ENCODE assay signal across 8 cellular contexts in genomic region chr1:109643385-109644230, GRCh38. TPM values are rescaled to one million over a fixed set of nuclear protein-coding genes. Genes with fewer than 3 reads are reported as not detected.
A peak's percentile ranks its signal among the peaks of the same experiment; 100 is the strongest.
DNase-seq lines count a peak whose midpoint lies in the region; ATAC-seq, FAIRE-seq and TF ChIP-seq lines count a peak whose summit lies in the region.

No MANE protein-coding gene starts in this region.

- no peaks in the 10 kb centered on the region; a peak in 2 of 7 replicates for H3K27me3 ChIP-seq in H1 (replicated peaks in 1 of 4; ENCODE audit: control insufficient read depth in 3 of 4, extremely low read depth in 1 of 4, insufficient read depth in 3 of 4, low read length in 3 of 4)
- no peaks in the 10 kb centered on the region for H3K27me3 ChIP-seq in mucosa of stomach (ENCODE audit: control insufficient read depth, insufficient read depth, low read length)

- no peak overlapping the region for H3K14ac ChIP-seq in H1 (ENCODE audit: insufficient read length)

- H3K4me3 ChIP-seq in H1 (ENCODE audit: extremely low read depth in 1 of 4, insufficient read depth in 2 of 4, low read depth in 3 of 4, low read length in 4 of 4): no peak overlapping the region
- no peak overlapping the region for H3K4me3 ChIP-seq in mucosa of stomach (ENCODE audit: low read length)

- H3K56ac ChIP-seq in H1 (replicated peaks; ENCODE audit: insufficient read length, low read depth, low read length): no peak overlapping the region

- no peaks in the 10 kb centered on the region for H3K79me1 ChIP-seq in H1 (ENCODE audit: low read depth, low read length)

- no peak overlapping the region for H3K4ac ChIP-seq in H1 (replicated peaks; ENCODE audit: insufficient read length, low read depth, low read length)

- H3K23me2 ChIP-seq in H1 (ENCODE audit: low read depth, low read length): no peaks in the 10 kb centered on the region

- peak; percentile 83 for DNase-seq in AG20443 (ENCODE audit: low spot score)
- DNase-seq in NCI-H82 (lab: John Stamatoyannopoulos, UW): peak; percentile 88
- peak; percentile 94 for DNase-seq in activated CD8-positive, alpha-beta T cell treated with anti-CD3 and anti-CD28 coated beads for 36 hours
- peak; percentile 74 to 99 for DNase-seq in H1 (ENCODE audit: low read depth in 1 of 2, low spot score in 2 of 2)
- DNase-seq in stimulated activated CD8-positive, alpha-beta memory T cell treated with anti-CD3 and anti-CD28 coated beads, Interleukin-7, amount 100 ng/mL, for 4 hours (ENCODE audit: low read depth in 2 of 2): peak; percentile 73 to 75

- no peak overlapping the region; the same call in 1 of the 2 replicates for H3K18ac ChIP-seq in H1 (ENCODE audit: extremely low read depth, low read length)

- CTCF ChIA-PET in activated CD8-positive, alpha-beta T cell treated with anti-CD3 and anti-CD28 coated beads for 36 hours (lab: Charles Lee): interaction anchor here (0.7 to 18.5 kb wide), 18 partner anchors 8 to 338 kb away, joined by 3 to 294 read pairs (median 5); partner anchors contain the start of genes AHCYL1, GPR61 and GSTM4
- CTCF ChIA-PET in H1 (lab: Charles Lee; ENCODE audit: partially characterized antibody): interaction anchor here (0.6 to 10.7 kb wide), 31 partner anchors 10 to 364 kb away, joined by 3 to 293 read pairs (median 3); partner anchors contain the start of genes AHCYL1, EPS8L3, GSTM1 and GSTM4

- 0 out of 3 replicates have a peak, but pooled peaks of 1 of the 2 experiments have one; percentile 12 for TF ChIP-seq EP300 in H1 (IDR thresholded peaks at IDR 0.05; ENCODE audit: borderline replicate concordance in 1 of 2, low read depth in 2 of 2, low read length in 2 of 2)

- H3K4me3 Mint-ChIP-seq in activated CD8-positive, alpha-beta T cell treated with anti-CD3 and anti-CD28 coated beads for 36 hours: no peak overlapping the region

- H4K8ac ChIP-seq in H1 (ENCODE audit: extremely low read depth, insufficient read depth, low read length): peak overlapping the region; percentile 22

- H4K91ac ChIP-seq in H1 (replicated peaks; ENCODE audit: insufficient read length, low read length): no peak overlapping the region

- no peak overlapping the region for H2BK120ac ChIP-seq in H1 (replicated peaks; ENCODE audit: low read depth, low read length)

- intact Hi-C loops in activated CD8-positive, alpha-beta T cell treated with anti-CD3 and anti-CD28 coated beads for 36 hours (cut with micrococcal nuclease): loop anchor here (1.0 to 5.0 kb wide), 3 partner anchors 96 to 339 kb away; partner anchors contain the start of genes AHCYL1 and GNAI3

- H3K4me1 Mint-ChIP-seq in activated CD8-positive, alpha-beta T cell treated with anti-CD3 and anti-CD28 coated beads for 36 hours (ENCODE audit: low read depth): peaks cover 7% of the 10 kb centered on the region

- peak; percentile 88 for TF ChIP-seq CTCF in activated CD8-positive, alpha-beta T cell treated with anti-CD3 and anti-CD28 coated beads for 36 hours (IDR thresholded peaks at IDR 0.05)
- TF ChIP-seq CTCF in H1 (IDR thresholded peaks at IDR 0.05; ENCODE audit: control extremely low read depth in 1 of 3, insufficient read depth in 1 of 3, low read depth in 1 of 3, low read length in 3 of 3): peak; percentile 83 to 98 (median 92)

- no peaks in the 10 kb centered on the region for H3K79me2 ChIP-seq in H1 (ENCODE audit: control insufficient read depth in 1 of 2, insufficient read depth in 2 of 2, low read length in 2 of 2)

- H3K9me3 Mint-ChIP-seq in activated CD8-positive, alpha-beta T cell treated with anti-CD3 and anti-CD28 coated beads for 36 hours: no peaks in the 10 kb centered on the region

- peaks cover 1% of the 10 kb centered on the region for H3K27me3 Mint-ChIP-seq in activated CD8-positive, alpha-beta T cell treated with anti-CD3 and anti-CD28 coated beads for 36 hours

- POLR2A ChIA-PET in activated CD8-positive, alpha-beta T cell treated with anti-CD3 and anti-CD28 coated beads for 36 hours (lab: Charles Lee): interaction anchor here (1.1 kb wide), 1 partner anchor 130 kb away, joined by 3 read pairs; no protein-coding TSS in a partner anchor
- POLR2A ChIA-PET in H1 (lab: Charles Lee; ENCODE audit: partially characterized antibody): interaction anchor here (0.6 to 1.0 kb wide), 6 partner anchors 8 to 342 kb away, joined by 3 to 6 read pairs (median 4); partner anchors contain the start of genes GSTM1 and GSTM4

- no peak overlapping the region for H2BK15ac ChIP-seq in H1 (ENCODE audit: low read length)

- peak overlapping the region; percentile 60; the same call in 1 of the 2 replicates for H2AFZ ChIP-seq in H1 (ENCODE audit: low read length)

- H2BK12ac ChIP-seq in H1 (ENCODE audit: low read depth, low read length): no peak overlapping the region

- H4K20me1 ChIP-seq in H1 (replicated peaks in 1 of 2; ENCODE audit: control insufficient read depth in 1 of 2, insufficient read depth in 2 of 2, low read length in 2 of 2): no peaks in the 10 kb centered on the region

- no peaks in the 10 kb centered on the region for H3K36me3 ChIP-seq in H1 (ENCODE audit: control insufficient read depth in 2 of 4, insufficient read depth in 4 of 4, low read length in 3 of 4)
- no peaks in the 10 kb centered on the region for H3K36me3 ChIP-seq in mucosa of stomach (ENCODE audit: control insufficient read depth, insufficient read depth, low read length)

- H3K27ac ChIP-seq in H1 (ENCODE audit: low read depth, low read length): no peak overlapping the region

- TF ChIP-seq POLR2A in H1 (IDR thresholded peaks at IDR 0.05; ENCODE audit: control extremely low read depth in 1 of 2, low read depth in 2 of 2, low read length in 2 of 2): no peak

- 0 out of 2 replicates have a peak overlapping the region, but pooled peaks have one; percentile 18 for H2BK5ac ChIP-seq in H1 (ENCODE audit: low read depth, low read length)

- H3K23ac ChIP-seq in H1 (ENCODE audit: insufficient read length): no peak overlapping the region

- no peak for FAIRE-seq in H1 (lab: Jason Lieb, UNC)

- H3K4me1 ChIP-seq in H1 (replicated peaks in 1 of 4; ENCODE audit: control insufficient read depth in 3 of 4, insufficient read depth in 4 of 4, low read length in 3 of 4) (no peaks in the 10 kb centered on the region; a peak in 1 of 7 replicates), mucosa of stomach (ENCODE audit: control insufficient read depth, insufficient read depth, low read length) (peaks cover 31% of the 10 kb centered on the region)

- H3K27ac Mint-ChIP-seq in activated CD8-positive, alpha-beta T cell treated with anti-CD3 and anti-CD28 coated beads for 36 hours: no peak overlapping the region

- no peak overlapping the region for H4K5ac ChIP-seq in H1 (ENCODE audit: insufficient read length, low read depth, low read length)

- H2AK5ac ChIP-seq in H1 (ENCODE audit: low read depth, low read length): no peak overlapping the region

- H3K36me3 Mint-ChIP-seq in activated CD8-positive, alpha-beta T cell treated with anti-CD3 and anti-CD28 coated beads for 36 hours (ENCODE audit: low read depth): no peaks in the 10 kb centered on the region

- 45% methylated on average over 30 of the region's 32 CpGs; no CpG with 5 or more reads in 1 of the 2 experiments for WGBS in H1 (ENCODE audit: extremely low coverage in 1 of 2, insufficient coverage in 1 of 2, insufficient read length in 1 of 2, insufficient replicate concordance in 2 of 2, low coverage in 1 of 2, low lambda C conversion rate in 2 of 2, missing lambda C conversion rate in 1 of 2), 2 experiments

- no peak overlapping the region for H2BK20ac ChIP-seq in H1 (ENCODE audit: low read length)

- H3K9ac ChIP-seq in H1 (replicated peaks in 1 of 4; ENCODE audit: extremely low read depth in 1 of 4, low read depth in 3 of 4, low read length in 3 of 4): no peak overlapping the region
- H3K9ac ChIP-seq in mucosa of stomach (ENCODE audit: low read length): peak overlapping the region; percentile 16

- peak; percentile 89 to 92 for TF ChIP-seq RAD21 in H1 (IDR thresholded peaks at IDR 0.05 in 1 of 2, conservative IDR thresholded peaks at IDR 0.05 in 1 of 2; ENCODE audit: low read depth in 2 of 2, low read length in 2 of 2)

- no peaks in the 10 kb centered on the region for H3K9me3 ChIP-seq in H1 (ENCODE audit: insufficient read depth in 2 of 2, low read depth in 1 of 2, low read length in 1 of 2)
- H3K9me3 ChIP-seq in mucosa of stomach (ENCODE audit: control insufficient read depth, low read length): no peaks in the 10 kb centered on the region

- ATAC-seq in GM19035 (IDR thresholded peaks at IDR 0.05; ENCODE audit: unreplicated experiment) (peak; percentile 83), HG03175 (IDR thresholded peaks at IDR 0.05; ENCODE audit: unreplicated experiment) (peak; percentile 94)
- peak; percentile 95 for ATAC-seq in activated CD8-positive, alpha-beta T cell treated with anti-CD3 and anti-CD28 coated beads for 36 hours

- H3K4me2 ChIP-seq in H1 (ENCODE audit: insufficient read depth in 1 of 2, low read depth in 2 of 2, low read length in 2 of 2): peak overlapping the region in 1 of 2 experiments; percentile 44; a peak in 1 of 4 replicates

RNA-seq across cellular contexts. Expression of gene GSTM4, which starts 12.3 kb away (rescaled TPM):
- 10 to 100 TPM in 1 of 2 experiments, 1 to 10 TPM in 1; 8.3 to 10.5 TPM for total RNA-seq in activated CD8-positive, alpha-beta T cell treated with anti-CD3 and anti-CD28 coated beads for 36 hours
- 11.3 and 18.7 TPM in 2 replicates for total RNA-seq in H1 (2021; fragmentation: NEBNext Ultra II Directional; extraction: Animal tissue kit (Norgen Biotek cat#: 25700))
- polyA plus RNA-seq in H1 (2011; rRNA removed): 24.0 and 31.4 TPM in 2 replicates
- polyA plus RNA-seq in H1 (2011; cell fraction: cytosol; rRNA removed): 20.5 TPM
- polyA plus RNA-seq in H1 (2011; cell fraction: nucleus; rRNA removed): 20.2 TPM
- 16.0 to 18.7 TPM (median 16.9 TPM) in 4 replicates for polyA plus RNA-seq in H1 (2012, experiment 1 of 2)
- polyA plus RNA-seq in H1 (2012, experiment 2 of 2): 16.4 TPM
- 12.7 TPM for polyA plus RNA-seq in H1 (2013, experiment 1 of 2)
- polyA plus RNA-seq in H1 (2013, experiment 2 of 2): 13.7 TPM
- polyA minus RNA-seq in H1 (2011; rRNA and poly(A)+ RNA removed): 15.7 and 17.2 TPM in 2 replicates
- polyA minus RNA-seq in H1 (2011; cell fraction: cytosol; rRNA and poly(A)+ RNA removed): 5.1 TPM
- 9.8 TPM for polyA minus RNA-seq in H1 (2011; cell fraction: nucleus; rRNA and poly(A)+ RNA removed)

RNA-seq across cellular contexts. Expression of gene AMPD2, which starts 24.0 kb away (rescaled TPM):
- 100 to 1,000 TPM; 107 to 119 TPM for total RNA-seq in activated CD8-positive, alpha-beta T cell treated with anti-CD3 and anti-CD28 coated beads for 36 hours
- total RNA-seq in H1 (2021; fragmentation: NEBNext Ultra II Directional; extraction: Animal tissue kit (Norgen Biotek cat#: 25700)): 67.7 and 69.4 TPM in 2 replicates
- 37.2 and 52.8 TPM in 2 replicates for polyA plus RNA-seq in H1 (2011; rRNA removed)
- 37.9 TPM for polyA plus RNA-seq in H1 (2011; cell fraction: cytosol; rRNA removed)
- polyA plus RNA-seq in H1 (2011; cell fraction: nucleus; rRNA removed): 294 TPM
- 48.2 to 52.4 TPM (median 49.0 TPM) in 4 replicates for polyA plus RNA-seq in H1 (2012, experiment 1 of 2)
- 39.0 TPM for polyA plus RNA-seq in H1 (2012, experiment 2 of 2)
- polyA plus RNA-seq in H1 (2013, experiment 1 of 2): 28.5 TPM
- polyA plus RNA-seq in H1 (2013, experiment 2 of 2): 27.0 TPM
- polyA minus RNA-seq in H1 (2011; rRNA and poly(A)+ RNA removed): 47.4 and 58.0 TPM in 2 replicates
- 29.3 TPM for polyA minus RNA-seq in H1 (2011; cell fraction: cytosol; rRNA and poly(A)+ RNA removed)
- polyA minus RNA-seq in H1 (2011; cell fraction: nucleus; rRNA and poly(A)+ RNA removed): 60.7 TPM

RNA-seq across cellular contexts. Expression of gene GNAT2, which starts 24.2 kb away (rescaled TPM):
- under 1 TPM; 0.81 to 0.88 TPM for total RNA-seq in activated CD8-positive, alpha-beta T cell treated with anti-CD3 and anti-CD28 coated beads for 36 hours
- not detected in 2 replicates for total RNA-seq in H1 (2021; fragmentation: NEBNext Ultra II Directional; extraction: Animal tissue kit (Norgen Biotek cat#: 25700))
- 0.05 and 0.14 TPM in 2 replicates for polyA plus RNA-seq in H1 (2011; rRNA removed)
- 0.19 TPM for polyA plus RNA-seq in H1 (2011; cell fraction: cytosol; rRNA removed)
- polyA plus RNA-seq in H1 (2011; cell fraction: nucleus; rRNA removed): 0.16 TPM
- polyA plus RNA-seq in H1 (2012, experiment 1 of 2): 0.13 to 0.37 TPM in 2 of 4 replicates, not detected in the others
- polyA plus RNA-seq in H1 (2012, experiment 2 of 2): not detected
- 0.12 TPM for polyA plus RNA-seq in H1 (2013, experiment 1 of 2)
- polyA plus RNA-seq in H1 (2013, experiment 2 of 2): 0.06 TPM
- 0.82 TPM in 1 of 2 replicates, not detected in the other for polyA minus RNA-seq in H1 (2011; rRNA and poly(A)+ RNA removed)
- not detected for polyA minus RNA-seq in H1 (2011; cell fraction: cytosol; rRNA and poly(A)+ RNA removed)
- 0.50 TPM for polyA minus RNA-seq in H1 (2011; cell fraction: nucleus; rRNA and poly(A)+ RNA removed)

RNA-seq across cellular contexts. Expression of gene GSTM2, which starts 24.2 kb away (rescaled TPM):
- total RNA-seq in activated CD8-positive, alpha-beta T cell treated with anti-CD3 and anti-CD28 coated beads for 36 hours: 10 to 100 TPM; 13.6 to 16.2 TPM
- total RNA-seq in H1 (2021; fragmentation: NEBNext Ultra II Directional; extraction: Animal tissue kit (Norgen Biotek cat#: 25700)): 9.6 and 12.2 TPM in 2 replicates
- polyA plus RNA-seq in H1 (2011; rRNA removed): 20.7 and 23.1 TPM in 2 replicates
- polyA plus RNA-seq in H1 (2011; cell fraction: cytosol; rRNA removed): 19.4 TPM
- polyA plus RNA-seq in H1 (2011; cell fraction: nucleus; rRNA removed): 52.6 TPM
- polyA plus RNA-seq in H1 (2012, experiment 1 of 2): 15.0 to 24.0 TPM (median 21.6 TPM) in 4 replicates
- polyA plus RNA-seq in H1 (2012, experiment 2 of 2): 20.0 TPM
- polyA plus RNA-seq in H1 (2013, experiment 1 of 2): 14.5 TPM
- 14.1 TPM for polyA plus RNA-seq in H1 (2013, experiment 2 of 2)
- 9.3 and 11.2 TPM in 2 replicates for polyA minus RNA-seq in H1 (2011; rRNA and poly(A)+ RNA removed)
- 3.3 TPM for polyA minus RNA-seq in H1 (2011; cell fraction: cytosol; rRNA and poly(A)+ RNA removed)
- 14.2 TPM for polyA minus RNA-seq in H1 (2011; cell fraction: nucleus; rRNA and poly(A)+ RNA removed)

RNA-seq across cellular contexts. Expression of gene GSTM1, which starts 44.0 kb away (rescaled TPM):
- total RNA-seq in activated CD8-positive, alpha-beta T cell treated with anti-CD3 and anti-CD28 coated beads for 36 hours: 10 to 100 TPM; 47.9 to 49.6 TPM
- total RNA-seq in H1 (2021; fragmentation: NEBNext Ultra II Directional; extraction: Animal tissue kit (Norgen Biotek cat#: 25700)): 16.5 and 16.7 TPM in 2 replicates
- 38.8 and 42.5 TPM in 2 replicates for polyA plus RNA-seq in H1 (2011; rRNA removed)
- 26.7 TPM for polyA plus RNA-seq in H1 (2011; cell fraction: cytosol; rRNA removed)
- 28.2 TPM for polyA plus RNA-seq in H1 (2011; cell fraction: nucleus; rRNA removed)
- 24.9 to 30.5 TPM (median 26.7 TPM) in 4 replicates for polyA plus RNA-seq in H1 (2012, experiment 1 of 2)
- polyA plus RNA-seq in H1 (2012, experiment 2 of 2): 37.3 TPM
- polyA plus RNA-seq in H1 (2013, experiment 1 of 2): 15.8 TPM
- polyA plus RNA-seq in H1 (2013, experiment 2 of 2): 16.5 TPM
- polyA minus RNA-seq in H1 (2011; rRNA and poly(A)+ RNA removed): 15.3 and 17.1 TPM in 2 replicates
- 5.8 TPM for polyA minus RNA-seq in H1 (2011; cell fraction: cytosol; rRNA and poly(A)+ RNA removed)
- polyA minus RNA-seq in H1 (2011; cell fraction: nucleus; rRNA and poly(A)+ RNA removed): 10.2 TPM
